In genomic region chr13:40665061-40665753, GRCh38 we compare ENCODE assay signal across 8 cellular contexts. TPM values are rescaled to one million over a fixed set of nuclear protein-coding genes. Genes with fewer than 3 reads are reported as not detected.
DNase-seq lines count a peak whose midpoint lies in the region; ATAC-seq and TF ChIP-seq lines count a peak whose summit lies in the region.

No MANE protein-coding gene starts in this region.

- H3K27me3 ChIP-seq in HUES48 (ENCODE audit: control insufficient read depth, insufficient read depth, low read length), result no peaks in the 10 kb centered on the region
- no peaks in the 10 kb centered on the region for H3K27me3 ChIP-seq in muscle layer of colon (ENCODE audit: control insufficient read depth in 1 of 2, insufficient read depth in 2 of 2, low read length in 2 of 2)
- no peaks in the 10 kb centered on the region for H3K27me3 ChIP-seq in thoracic aorta (replicated peaks; ENCODE audit: insufficient read depth)

- peaks cover 47% of the 10 kb centered on the region for H3K4me1 Mint-ChIP-seq in activated CD4-positive, alpha-beta memory T cell treated with anti-CD3 and anti-CD28 coated beads, Interleukin-2, amount 10 ng/mL, durations not matched to agents 7 days and 5 days

- POLR2A ChIA-PET in activated CD4-positive, alpha-beta memory T cell treated with anti-CD3 and anti-CD28 coated beads, Interleukin-2, amount 10 ng/mL, durations not matched to agents 7 days and 5 days (lab: Charles Lee), result interaction anchor here (0.6 to 5.2 kb wide), 41 partner anchors 8 to 1627 kb away, joined by 3 to 140 read pairs (median 6); partner anchors contain the start of genes NHLRC3, PROSER1 and SLC25A15

- H3K36me3 ChIP-seq in HUES48 (ENCODE audit: control insufficient read depth, insufficient read depth, low read length) (no peaks in the 10 kb centered on the region), muscle layer of colon (ENCODE audit: insufficient read depth, low read length) (no peaks in the 10 kb centered on the region), thoracic aorta (no peaks in the 10 kb centered on the region)

- H3K36me3 Mint-ChIP-seq in activated CD4-positive, alpha-beta memory T cell treated with anti-CD3 and anti-CD28 coated beads, Interleukin-2, amount 10 ng/mL, durations not matched to agents 7 days and 5 days (ENCODE audit: low read depth), result peaks cover 20% of the 10 kb centered on the region

- H3K4me1 ChIP-seq in HUES48 (ENCODE audit: control insufficient read depth, insufficient read depth, low read length) (peaks cover 35% of the 10 kb centered on the region), muscle layer of colon (ENCODE audit: insufficient read depth, low read length) (peaks cover 33% of the 10 kb centered on the region), thoracic aorta (ENCODE audit: control insufficient read depth in 1 of 2, low read depth in 2 of 2) (peaks cover 26 to 37% of the 10 kb centered on the region in 2 donors)

- CTCF ChIA-PET in activated CD4-positive, alpha-beta memory T cell treated with anti-CD3 and anti-CD28 coated beads, Interleukin-2, amount 10 ng/mL, durations not matched to agents 7 days and 5 days (lab: Charles Lee), result interaction anchor here (0.8 to 3.3 kb wide), 9 partner anchors 12 to 476 kb away, joined by 3 to 12 read pairs (median 5); no protein-coding TSS in a partner anchor

- peak overlapping the region; percentile 98 for H3K4me3 ChIP-seq in HUES48 (ENCODE audit: low read depth, low read length)
- peak overlapping the region; percentile 91 for H3K4me3 ChIP-seq in epithelial cell of proximal tubule (ENCODE audit: low read depth, low read length)
- peak overlapping the region; percentile 84 to 87 for H3K4me3 ChIP-seq in muscle layer of colon (ENCODE audit: low read depth in 1 of 2, low read length in 2 of 2)
- peak overlapping the region; percentile 97 for H3K4me3 ChIP-seq in thoracic aorta

- TF ChIP-seq CTCF in epithelial cell of proximal tubule (conservative IDR thresholded peaks at IDR 0.05; ENCODE audit: low read depth, low read length), result no peak
- TF ChIP-seq CTCF in thoracic aorta (IDR thresholded peaks at IDR 0.05), result no peak

- peak overlapping the region; percentile 68 for H3K27ac ChIP-seq in HUES48 (ENCODE audit: low read depth, low read length)
- H3K27ac ChIP-seq in muscle layer of colon (ENCODE audit: low read depth, low read length), result peak overlapping the region; percentile 98
- peak overlapping the region; percentile 95 to 98 for H3K27ac ChIP-seq in thoracic aorta

- peak overlapping the region; percentile 67; the same call in 1 of the 2 replicates for H3K9ac ChIP-seq in HUES48 (ENCODE audit: low read depth, low read length)
- H3K9ac ChIP-seq in muscle layer of colon (ENCODE audit: low read length), result peak overlapping the region; percentile 78

- H3K27ac Mint-ChIP-seq in activated CD4-positive, alpha-beta memory T cell treated with anti-CD3 and anti-CD28 coated beads, Interleukin-2, amount 10 ng/mL, durations not matched to agents 7 days and 5 days, result peak overlapping the region; percentile 94

- H3K9me3 Mint-ChIP-seq in activated CD4-positive, alpha-beta memory T cell treated with anti-CD3 and anti-CD28 coated beads, Interleukin-2, amount 10 ng/mL, durations not matched to agents 7 days and 5 days, result no peaks in the 10 kb centered on the region

- H3K9me3 ChIP-seq in HUES48 (ENCODE audit: control insufficient read depth, insufficient read depth, low read length), result no peaks in the 10 kb centered on the region
- H3K9me3 ChIP-seq in muscle layer of colon (ENCODE audit: low read length), result no peaks in the 10 kb centered on the region
- H3K9me3 ChIP-seq in thoracic aorta, result no peaks in the 10 kb centered on the region

- ATAC-seq in thoracic aorta (ENCODE audit: insufficient number of reproducible peaks, low FRiP score, low read depth), result no peak

- H3K4me3 Mint-ChIP-seq in activated CD4-positive, alpha-beta memory T cell treated with anti-CD3 and anti-CD28 coated beads, Interleukin-2, amount 10 ng/mL, durations not matched to agents 7 days and 5 days, result peak overlapping the region; percentile 92

- no peaks in the 10 kb centered on the region for H3K27me3 Mint-ChIP-seq in activated CD4-positive, alpha-beta memory T cell treated with anti-CD3 and anti-CD28 coated beads, Interleukin-2, amount 10 ng/mL, durations not matched to agents 7 days and 5 days

- DNase-seq in activated gamma-delta T cell treated with Interleukin-2 at 50 U/mL for 16 hours (peak; percentile 5), activated gamma-delta T cell (lab: John Stamatoyannopoulos, UW) (no peak), epithelial cell of proximal tubule (ENCODE audit: low read depth) (no peak), thoracic aorta (ENCODE audit: low spot score) (no peak), HCEC 1CT (no peak)
- peak; percentile 47 for DNase-seq in activated CD4-positive, alpha-beta memory T cell treated with anti-CD3 and anti-CD28 coated beads, Interleukin-2, amount 10 ng/mL, durations not matched to agents 7 days and 5 days

RNA-seq across cellular contexts. Expression of gene FOXO1, which starts 1.2 kb away (rescaled TPM):
- total RNA-seq in activated CD4-positive, alpha-beta memory T cell treated with anti-CD3 and anti-CD28 coated beads, Interleukin-2, amount 10 ng/mL, durations not matched to agents 7 days and 5 days, result 10 to 100 TPM; 31.6 to 32.2 TPM
- 4.3 and 6.3 TPM in 2 replicates for total RNA-seq in epithelial cell of proximal tubule
- total RNA-seq in thoracic aorta, result 10 to 100 TPM; 41.7 to 60.9 TPM

Comparison
In these comparisons a context has a peak if more than half of its experiments do, and no peak if none do; other contexts are left out.
1. DNase-seq: peak in activated gamma-delta T cell treated with Interleukin-2 at 50 U/mL for 16 hours (single experiment) and activated CD4-positive, alpha-beta memory T cell treated with anti-CD3 and anti-CD28 coated beads, Interleukin-2, amount 10 ng/mL, durations not matched to agents 7 days and 5 days (single experiment); none in activated gamma-delta T cell (single experiment), epithelial cell of proximal tubule (single experiment), thoracic aorta (single experiment) and HCEC 1CT (single experiment).
2. Peak in every context shown above with its lines, with median percentiles within 50 percentile points of each other: H3K27ac ChIP-seq and H3K4me3 ChIP-seq.